In genomic region chrX:96770315-96770714, GRCh38 we compare ENCODE assay signal across 10 cellular contexts.
DNase-seq lines count a peak whose midpoint lies in the region; ATAC-seq and TF ChIP-seq lines count a peak whose summit lies in the region.
"Had no signal": no experiment of that assay in that cellular context is flagged by ENCODE, and none has a peak within 500 bp of the region (broad histone marks: within the 10 kb centered on the region; RNA-seq: fewer than 3 reads in every experiment).

No MANE protein-coding gene starts in this region.

- peaks cover 3% of the 10 kb centered on the region for H3K27me3 Mint-ChIP-seq in brain
- H3K27me3 Mint-ChIP-seq in nephron (ENCODE audit: low read depth), result no peaks in the 10 kb centered on the region
- peaks cover 3% of the 10 kb centered on the region for H3K27me3 Mint-ChIP-seq in activated T-cell treated with anti-CD3 and anti-CD28 coated beads, Interleukin-2, amount 50 U/mL, for 24 hours

- H3K4me1 Mint-ChIP-seq in brain (no peaks in the 10 kb centered on the region), nephron (no peaks in the 10 kb centered on the region)
- H3K4me1 Mint-ChIP-seq in activated T-cell treated with anti-CD3 and anti-CD28 coated beads, Interleukin-2, amount 50 U/mL, for 24 hours (ENCODE audit: low read depth), result no peaks in the 10 kb centered on the region

- H3K9me3 Mint-ChIP-seq in brain, result no peaks in the 10 kb centered on the region
- no peaks in the 10 kb centered on the region for H3K9me3 Mint-ChIP-seq in nephron
- H3K9me3 Mint-ChIP-seq in activated naive CD4-positive, alpha-beta T cell treated with anti-CD3 and anti-CD28 coated beads, Interleukin-2, amount 50 U/mL, for 72 hours, result no peaks in the 10 kb centered on the region
- H3K9me3 Mint-ChIP-seq in activated T-cell treated with anti-CD3 and anti-CD28 coated beads, Interleukin-2, amount 50 U/mL, for 24 hours, result no peaks in the 10 kb centered on the region

- no peak overlapping the region for H3K27ac Mint-ChIP-seq in brain
- H3K27ac Mint-ChIP-seq in nephron, result no peak overlapping the region
- no peak overlapping the region for H3K27ac Mint-ChIP-seq in activated naive CD4-positive, alpha-beta T cell treated with anti-CD3 and anti-CD28 coated beads, Interleukin-2, amount 50 U/mL, for 72 hours
- H3K27ac Mint-ChIP-seq in activated T-cell treated with anti-CD3 and anti-CD28 coated beads, Interleukin-2, amount 50 U/mL, for 24 hours, result no peak overlapping the region

- no peak for ATAC-seq in GM18519 (IDR thresholded peaks at IDR 0.05; ENCODE audit: low FRiP score, unreplicated experiment)
- ATAC-seq in activated naive CD4-positive, alpha-beta T cell treated with anti-CD3 and anti-CD28 coated beads, Interleukin-2, amount 50 U/mL, for 72 hours, result no peak

- DNase-seq in DMS114 treated with DMSO at 0.1 percent for 48 hours (lab: John Stamatoyannopoulos, UW; ENCODE audit: unreplicated experiment), result peak; percentile 1
- peak; percentile 56 for DNase-seq in KBM-7
- no peak for DNase-seq in activated naive CD4-positive, alpha-beta T cell treated with anti-CD3 and anti-CD28 coated beads, Interleukin-2, amount 50 U/mL, for 72 hours (ENCODE audit: low spot score in 2 of 2)
- DNase-seq in activated T-cell treated with anti-CD3 and anti-CD28 coated beads, Interleukin-2, amount 50 U/mL, for 24 hours, result no peak
- DNase-seq in SIG-M5 treated with dmso at 0.1 percent for 504 hours (lab: John Stamatoyannopoulos, UW; ENCODE audit: unreplicated experiment), result no peak
- DNase-seq: activated T-cell treated with anti-CD3 and anti-CD28 coated beads for 4 hours, kidney glomerular epithelial cell had no signal

- TF ChIP-seq CTCF in brain (conservative IDR thresholded peaks at IDR 0.05) (peak; percentile 70 to 83), nephron (IDR thresholded peaks at IDR 0.05; ENCODE audit: unreplicated experiment in 3 of 3) (peak; percentile 54 to 70 (median 66))

- H3K4me3 Mint-ChIP-seq in brain (no peak overlapping the region), nephron (no peak overlapping the region)
- H3K4me3 Mint-ChIP-seq in activated T-cell treated with anti-CD3 and anti-CD28 coated beads, Interleukin-2, amount 50 U/mL, for 24 hours, result no peak overlapping the region

- H3K36me3 Mint-ChIP-seq in brain (no peaks in the 10 kb centered on the region), nephron (ENCODE audit: low read depth) (no peaks in the 10 kb centered on the region)
- H3K36me3 Mint-ChIP-seq in activated naive CD4-positive, alpha-beta T cell treated with anti-CD3 and anti-CD28 coated beads, Interleukin-2, amount 50 U/mL, for 72 hours, result no peaks in the 10 kb centered on the region
- H3K36me3 Mint-ChIP-seq in activated T-cell treated with anti-CD3 and anti-CD28 coated beads, Interleukin-2, amount 50 U/mL, for 24 hours (ENCODE audit: low read depth), result no peaks in the 10 kb centered on the region

- in situ Hi-C loops in KBM-7 (cut with MboI; ENCODE audit: low pct_unique_long_range_greater_than_20kb, low sequenced_read_pairs), result no loop called here

Comparison
In these comparisons a context has a peak if more than half of its experiments do, and no peak if none do; other contexts are left out.
1. DNase-seq: peak in DMS114 treated with DMSO at 0.1 percent for 48 hours (single experiment) and KBM-7 (single experiment); none in activated naive CD4-positive, alpha-beta T cell treated with anti-CD3 and anti-CD28 coated beads, Interleukin-2, amount 50 U/mL, for 72 hours (0 of 2), activated T-cell treated with anti-CD3 and anti-CD28 coated beads, Interleukin-2, amount 50 U/mL, for 24 hours (single experiment) and SIG-M5 treated with dmso at 0.1 percent for 504 hours (single experiment).